ENCODE assay signal across 8 cellular contexts in genomic region chr3:18559323-18559972, GRCh38.
A peak's percentile ranks its signal among the peaks of the same experiment; 100 is the strongest.
DNase-seq lines count a peak whose midpoint lies in the region; ATAC-seq and TF ChIP-seq lines count a peak whose summit lies in the region.

No MANE protein-coding gene starts in this region.

- TF ChIP-seq POLR2A in vagina (IDR thresholded peaks at IDR 0.05), result no peak

- H3K27ac ChIP-seq in vagina, result no peak overlapping the region

- no peak overlapping the region for H3K9ac ChIP-seq in endocrine pancreas (ENCODE audit: control insufficient read depth, insufficient read depth, low read length)

- peak overlapping the region in 3 of 6 donors; percentile 48 to 66 (median 54) for H3K27ac Mint-ChIP-seq in naive B cell

- peak; percentile 74 for ATAC-seq in HG02798 (IDR thresholded peaks at IDR 0.05; ENCODE audit: poor library complexity, unreplicated experiment)
- peak; percentile 5 to 20 for ATAC-seq in activated CD4-positive, CD25-positive, alpha-beta regulatory T cell treated with anti-CD3 and anti-CD28 coated beads, Interleukin-2, amount 50 U/mL, for 24 hours
- ATAC-seq in naive B cell (ENCODE audit: low read depth in 2 of 2), result peak; percentile 50 to 63

- H3K36me3 ChIP-seq in endocrine pancreas (ENCODE audit: control insufficient read depth, insufficient read depth, low read length) (no peaks in the 10 kb centered on the region), vagina (no peaks in the 10 kb centered on the region)

- peak in 2 of 3 experiments; percentile 30 to 56 for TF ChIP-seq CTCF in vagina (IDR thresholded peaks at IDR 0.05)

- peak overlapping the region in 5 of 8 donors; percentile 4 to 75 (median 40) for H3K4me3 Mint-ChIP-seq in naive B cell

- H3K36me3 Mint-ChIP-seq in naive B cell, result no peaks in the 10 kb centered on the region

- H3K4me3 ChIP-seq in endocrine pancreas (ENCODE audit: control insufficient read depth, insufficient read depth, low read length), result peak overlapping the region; percentile 7
- no peak overlapping the region for H3K4me3 ChIP-seq in vagina

- intact Hi-C loops in vagina (cut with DNase I), result no loop called here

- DNase-seq in NCI-H1105 treated with DMSO at 0.1 percent for 48 hours (lab: John Stamatoyannopoulos, UW) (peak; percentile 49), NCI-H1105 (lab: John Stamatoyannopoulos, UW) (no peak), NCI-H2171 treated with DMSO at 0.1 percent for 48 hours (lab: John Stamatoyannopoulos, UW) (peak; percentile 78), naive B cell (peak; percentile 37), vagina (ENCODE audit: extremely low spot score in 2 of 2) (no peak)

- no peaks in the 10 kb centered on the region for H3K9me3 ChIP-seq in endocrine pancreas (ENCODE audit: control insufficient read depth, low read length)
- H3K9me3 ChIP-seq in vagina, result no peaks in the 10 kb centered on the region

- H3K4me1 Mint-ChIP-seq in naive B cell, result peaks cover 9 to 10% (median 10%) of the 10 kb centered on the region in 3 donors

- peaks cover 0 to 5% (median 0%) of the 10 kb centered on the region in 3 donors for H3K27me3 Mint-ChIP-seq in naive B cell

- H3K27me3 ChIP-seq in endocrine pancreas (ENCODE audit: control insufficient read depth, insufficient read depth, low read length), result no peaks in the 10 kb centered on the region
- no peaks in the 10 kb centered on the region for H3K27me3 ChIP-seq in vagina

- no peaks in the 10 kb centered on the region for H3K9me3 Mint-ChIP-seq in naive B cell

- H3K4me1 ChIP-seq in endocrine pancreas (ENCODE audit: control insufficient read depth, insufficient read depth, low read length), result no peaks in the 10 kb centered on the region
- no peaks in the 10 kb centered on the region for H3K4me1 ChIP-seq in vagina

Comparison
In these comparisons a context has a peak if more than half of its experiments do, and no peak if none do; other contexts are left out.
1. DNase-seq: peak in NCI-H1105 treated with DMSO at 0.1 percent for 48 hours (single experiment), NCI-H2171 treated with DMSO at 0.1 percent for 48 hours (single experiment) and naive B cell (single experiment); none in NCI-H1105 (single experiment) and vagina (0 of 2).
2. ATAC-seq: peak in every context shown above with its lines; median percentile 74 in HG02798; 56 in naive B cell; 12 in activated CD4-positive, CD25-positive, alpha-beta regulatory T cell treated with anti-CD3 and anti-CD28 coated beads, Interleukin-2, amount 50 U/mL, for 24 hours.